In the genomic region with DNA sequence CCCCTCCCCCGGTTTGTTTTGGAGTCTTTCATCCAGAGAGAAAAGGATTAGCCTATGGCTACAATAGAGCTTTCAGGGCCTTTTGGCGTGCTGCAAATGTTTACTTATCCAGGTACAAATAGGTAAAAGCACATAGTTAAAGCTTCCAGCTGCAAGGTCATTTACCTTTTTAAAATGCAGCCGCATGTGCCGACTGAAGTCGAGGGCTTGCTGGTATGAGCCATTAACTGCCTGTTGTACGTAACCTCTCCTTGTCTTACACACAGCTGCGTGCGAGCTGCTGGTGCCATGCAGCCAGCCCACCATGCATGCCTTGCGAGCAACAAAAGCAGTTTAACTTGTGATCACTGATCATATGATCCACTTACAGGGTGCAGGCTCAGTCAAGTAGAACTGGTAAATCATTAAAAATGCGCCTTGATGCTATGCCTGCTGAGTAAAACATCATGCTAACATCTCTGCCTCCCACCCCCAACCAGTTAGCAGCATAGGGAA, we compare ENCODE assay signal across 14 cellular contexts.
DNase-seq lines count a peak whose midpoint lies in the region; ATAC-seq and TF ChIP-seq lines count a peak whose summit lies in the region.
"Had no signal": no experiment of that assay in that cellular context is flagged by ENCODE, and none has a peak within 500 bp of the region (broad histone marks: within the 10 kb centered on the region; RNA-seq: fewer than 3 reads in every experiment).

No MANE protein-coding gene starts in this region.

- no peak overlapping the region for H3K27ac ChIP-seq in WERI-Rb-1
- H3K27ac ChIP-seq: adrenal gland, dorsolateral prefrontal cortex had no signal

- peaks cover 0 to 7% (median 0%) of the 10 kb centered on the region in 5 experiments for H3K9me3 Mint-ChIP-seq in brain

- H3K27ac Mint-ChIP-seq in brain: peak overlapping the region in 3 of 5 experiments; percentile 31 to 65 (median 35)

- TF ChIP-seq CTCF in brain (conservative IDR thresholded peaks at IDR 0.05) (no peak), WERI-Rb-1 (IDR thresholded peaks at IDR 0.05; ENCODE audit: low read depth, low read length) (no peak)

- no peak overlapping the region for H3K4me3 ChIP-seq in WERI-Rb-1 (ENCODE audit: low read depth, low read length)
- H3K4me3 ChIP-seq: adrenal gland, dorsolateral prefrontal cortex had no signal

- H3K36me3 ChIP-seq in WERI-Rb-1: no peaks in the 10 kb centered on the region
- H3K36me3 ChIP-seq: adrenal gland had no signal

- no peaks in the 10 kb centered on the region for H3K36me3 Mint-ChIP-seq in brain

- H3K27me3 Mint-ChIP-seq in brain: peaks cover 12% of the 10 kb centered on the region

- H3K4me3 Mint-ChIP-seq in brain: peak overlapping the region in 1 of 5 experiments; percentile 24

- peaks cover 29% of the 10 kb centered on the region for H3K4me1 Mint-ChIP-seq in brain

- H3K27me3 ChIP-seq in WERI-Rb-1 (ENCODE audit: insufficient read depth, low read depth, severe bottlenecking): no peaks in the 10 kb centered on the region
- H3K27me3 ChIP-seq: adrenal gland had no signal

- ATAC-seq in GM21717 (IDR thresholded peaks at IDR 0.05; ENCODE audit: unreplicated experiment): no peak
- ATAC-seq: left cardiac atrium had no signal

- DNase-seq in DMS53 (lab: John Stamatoyannopoulos, UW): peak; percentile 98
- peak; percentile 26 for DNase-seq in NCI-H2081 treated with DMSO at 0.1 percent for 48 hours (lab: John Stamatoyannopoulos, UW)
- DNase-seq in mucosa of gallbladder (ENCODE audit: low spot score): peak; percentile 40
- DNase-seq in WERI-Rb-1: no peak
- DNase-seq in T-helper 9 cell: no peak
- no peak for DNase-seq in globus pallidus (ENCODE audit: low spot score)
- DNase-seq: adrenal gland; dorsolateral prefrontal cortex; left cardiac atrium; nucleus accumbens; SIG-M5; stimulated activated CD8-positive, alpha-beta memory T cell treated with anti-CD3 and anti-CD28 coated beads, Interleukin-4, amount 100 ng/mL, for 48 hours had no signal

- H3K9me3 ChIP-seq in WERI-Rb-1 (ENCODE audit: severe bottlenecking): no peaks in the 10 kb centered on the region
- H3K9me3 ChIP-seq: adrenal gland had no signal

Comparison
In these comparisons a context has a peak if more than half of its experiments do, and no peak if none do; other contexts are left out.
1. DNase-seq: peak in DMS53 (single experiment), NCI-H2081 treated with DMSO at 0.1 percent for 48 hours (single experiment) and mucosa of gallbladder (single experiment); none in WERI-Rb-1 (single experiment), T-helper 9 cell (single experiment) and globus pallidus (single experiment).